ENCODE assay signal across 11 cellular contexts in genomic region chr12:6377667-6377994, GRCh38. TPM values are rescaled to one million over a fixed set of nuclear protein-coding genes. Genes with fewer than 3 reads are reported as not detected.
A peak's percentile ranks its signal among the peaks of the same experiment; 100 is the strongest.
DNase-seq lines count a peak whose midpoint lies in the region; ATAC-seq and TF ChIP-seq lines count a peak whose summit lies in the region.
"Had no signal": no experiment of that assay in that cellular context is flagged by ENCODE, and none has a peak within 500 bp of the region (broad histone marks: within the 10 kb centered on the region; RNA-seq: fewer than 3 reads in every experiment).

No MANE protein-coding gene starts in this region.

- H3K36me3 ChIP-seq in heart right ventricle (no peaks in the 10 kb centered on the region), parathyroid adenoma (ENCODE audit: control insufficient read depth, insufficient read depth, low read length) (no peaks in the 10 kb centered on the region)
- H3K36me3 ChIP-seq: cardiac muscle cell had no signal

- no peak overlapping the region for H3K4me3 ChIP-seq in heart right ventricle
- no peak overlapping the region for H3K4me3 ChIP-seq in parathyroid adenoma (ENCODE audit: low read depth, low read length)
- H3K4me3 ChIP-seq: cardiac muscle cell had no signal

- H3K4me3 Mint-ChIP-seq in T-cell = peak overlapping the region; percentile 37 to 84 (median 41)
- H3K4me3 Mint-ChIP-seq: activated CD4-positive, alpha-beta T cell treated with anti-CD3 and anti-CD28 coated beads, Interleukin-2, amount 10 ng/mL, durations not matched to agents 24 days and 14 days had no signal

- CTCF ChIA-PET in T-cell (lab: Charles Lee) = no interaction called here

- peak overlapping the region; percentile 73 for H2AFZ ChIP-seq in parathyroid adenoma

- intact Hi-C loops in heart right ventricle (cut with DNase I) = loop anchor here in 1 of 10 donors (10.0 kb wide), 1 partner anchor 53 kb away; no protein-coding TSS in a partner anchor

- DNase-seq in COLO668 (lab: John Stamatoyannopoulos, UW; ENCODE audit: unreplicated experiment) (peak; percentile 2), T-cell (no peak), heart right ventricle (no peak), NCI-H2171 (lab: John Stamatoyannopoulos, UW) (no peak), NCI-H128 (lab: John Stamatoyannopoulos, UW; ENCODE audit: unreplicated experiment) (no peak), cortex of kidney (lab: John Stamatoyannopoulos, UW) (no peak)

- POLR2A ChIA-PET in T-cell (lab: Charles Lee) = no interaction called here

- peaks cover 27 to 34% (median 28%) of the 10 kb centered on the region in 3 donors for H3K4me1 Mint-ChIP-seq in T-cell

- H3K4me1 ChIP-seq in heart right ventricle (peaks cover 10 to 57% (median 23%) of the 10 kb centered on the region in 9 donors), parathyroid adenoma (peaks cover 31% of the 10 kb centered on the region)

- no peaks in the 10 kb centered on the region for H3K36me3 Mint-ChIP-seq in T-cell

- H3K27ac ChIP-seq in heart right ventricle (peak overlapping the region in 7 of 10 donors; percentile 16 to 62 (median 47)), parathyroid adenoma (peak overlapping the region; percentile 98)
- H3K27ac ChIP-seq: cardiac muscle cell had no signal

- peaks cover 3% of the 10 kb centered on the region for H3K79me2 ChIP-seq in parathyroid adenoma

- no peak overlapping the region for H3K9ac ChIP-seq in parathyroid adenoma

- H3K4me2 ChIP-seq in parathyroid adenoma (ENCODE audit: low read length) = no peak overlapping the region

- no peak for TF ChIP-seq CTCF in heart right ventricle (IDR thresholded peaks at IDR 0.05)
- TF ChIP-seq CTCF in parathyroid adenoma (IDR thresholded peaks at IDR 0.05) = no peak

- H3K27me3 Mint-ChIP-seq in T-cell = peaks cover 7 to 17% of the 10 kb centered on the region in 2 donors

- peak overlapping the region; percentile 36 to 85 for H3K27ac Mint-ChIP-seq in T-cell
- H3K27ac Mint-ChIP-seq: activated CD4-positive, alpha-beta T cell treated with anti-CD3 and anti-CD28 coated beads, Interleukin-2, amount 10 ng/mL, durations not matched to agents 24 days and 14 days had no signal

- H3K9me3 ChIP-seq in heart right ventricle (no peaks in the 10 kb centered on the region), parathyroid adenoma (ENCODE audit: control insufficient read depth, low read length) (no peaks in the 10 kb centered on the region)

- no peaks in the 10 kb centered on the region for H3K27me3 ChIP-seq in heart right ventricle
- H3K27me3 ChIP-seq in parathyroid adenoma (ENCODE audit: control insufficient read depth, insufficient read depth, low read length) = no peaks in the 10 kb centered on the region

- H3K9me3 Mint-ChIP-seq in T-cell = no peaks in the 10 kb centered on the region
- H3K9me3 Mint-ChIP-seq: activated CD4-positive, alpha-beta T cell treated with anti-CD3 and anti-CD28 coated beads, Interleukin-2, amount 10 ng/mL, durations not matched to agents 24 days and 14 days had no signal

- 58 to 64% methylated on average over 4 of the region's 4 CpGs for WGBS in heart right ventricle, 2 donors

- ATAC-seq in T-cell (replicated peaks in 1 of 4) (no peak), heart right ventricle (peak in 6 of 8 donors; percentile 35 to 62 (median 49)), GM21717 (IDR thresholded peaks at IDR 0.05; ENCODE audit: unreplicated experiment) (no peak)

RNA-seq across cellular contexts. Expression of gene SCNN1A, which starts 2.3 kb away (rescaled TPM):
- total RNA-seq in T-cell (1 to 10 TPM; 1.0 to 3.4 (median 2.6) TPM), heart right ventricle (1 to 10 TPM in 1 of 10 donors, under 1 TPM in 5, not detected in 4; 0.17 to 1.1 (median 0.49) TPM)
- polyA plus RNA-seq in heart right ventricle = under 1 TPM; 0.15 to 0.23 TPM
- total RNA-seq: activated CD4-positive, alpha-beta T cell treated with anti-CD3 and anti-CD28 coated beads, Interleukin-2, amount 10 ng/mL, durations not matched to agents 24 days and 14 days; RPMI7951 had no signal
- polyA plus RNA-seq: cardiac muscle cell had no signal

RNA-seq across cellular contexts. Expression of gene LTBR, which starts 6.3 kb away (rescaled TPM):
- total RNA-seq in T-cell (1 to 10 TPM in 2 of 5 donors, under 1 TPM in 2, not detected in 1; 0.56 to 1.6 (median 1.2) TPM), heart right ventricle (10 to 100 TPM; 14.1 to 49.1 (median 20.8) TPM)
- polyA plus RNA-seq in heart right ventricle = 10 to 100 TPM; 37.5 to 38.3 TPM

RNA-seq across cellular contexts. Expression of gene TNFRSF1A, which starts 35.8 kb away (rescaled TPM):
- total RNA-seq in T-cell = 10 to 100 TPM; 32.3 to 88.0 (median 86.5) TPM
- 100 to 1,000 TPM in 1 of 10 donors, 10 to 100 TPM in 9; 29.4 to 100 (median 39.2) TPM for total RNA-seq in heart right ventricle
- 10 to 100 TPM; 34.4 to 75.7 TPM for polyA plus RNA-seq in heart right ventricle

Comparison
In these comparisons a context has a peak if more than half of its experiments do, and no peak if none do; other contexts are left out.
1. ATAC-seq: peak in heart right ventricle (6 of 8); none in T-cell (0 of 4) and GM21717 (single experiment).
2. RNA of gene LTBR, which starts 6.3 kb away (total RNA-seq): 14.1 to 49.1 TPM in heart right ventricle; 0.56 to 1.6 TPM in T-cell; every median in the first group is over 4 times any median in the second.